ENCODE assay signal across 9 cellular contexts in the genomic region with DNA sequence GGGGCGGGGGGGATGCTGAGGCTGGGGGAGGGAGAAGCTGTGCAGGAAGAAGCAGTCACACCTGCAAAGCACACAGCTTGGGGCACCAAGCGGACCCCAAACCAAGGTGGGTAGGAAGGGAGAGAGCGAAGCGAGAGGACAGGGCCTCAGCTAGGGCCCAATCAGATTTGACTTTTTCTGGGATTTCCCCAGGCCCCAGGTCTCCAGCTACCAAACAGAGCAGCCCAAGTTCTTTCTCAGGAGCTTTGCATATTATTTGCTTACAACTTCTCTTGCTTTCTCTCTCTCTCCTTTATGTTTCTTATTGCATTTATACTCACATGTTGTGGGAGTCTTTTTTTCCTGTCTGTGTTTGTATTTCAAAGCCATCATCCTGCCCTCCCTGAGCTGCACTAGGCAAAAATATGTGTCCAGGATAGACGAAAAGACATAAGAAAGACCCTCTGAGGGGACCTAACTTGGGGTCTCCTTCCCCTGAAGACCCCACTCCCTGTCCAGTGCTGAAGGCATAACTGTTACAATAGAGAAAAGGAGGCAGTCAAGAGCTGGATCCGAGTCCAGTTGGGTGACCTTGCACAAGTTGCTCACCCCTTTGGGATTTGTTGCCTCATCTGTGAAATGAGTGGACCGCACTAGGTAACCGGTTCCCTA. TPM values are rescaled to one million over a fixed set of nuclear protein-coding genes. Genes with fewer than 3 reads are reported as not detected.
DNase-seq lines count a peak whose midpoint lies in the region; ATAC-seq and TF ChIP-seq lines count a peak whose summit lies in the region.
"Had no signal": no experiment of that assay in that cellular context is flagged by ENCODE, and none has a peak within 500 bp of the region (broad histone marks: within the 10 kb centered on the region; RNA-seq: fewer than 3 reads in every experiment).

No MANE protein-coding gene starts in this region.

- H3K4me1 ChIP-seq in neural progenitor cell, result no peaks in the 10 kb centered on the region
- H3K4me1 ChIP-seq in SK-N-SH (ENCODE audit: control insufficient read depth in 1 of 2, insufficient read depth in 2 of 2, low read depth in 1 of 2, low read length in 1 of 2), result peaks cover 9 to 17% of the 10 kb centered on the region in 2 experiments; a peak in 3 of 4 replicates

- H2AFZ ChIP-seq in neural progenitor cell (replicated peaks) (no peak overlapping the region), SK-N-SH (ENCODE audit: low read depth) (no peak overlapping the region)

- POLR2A ChIA-PET in RWPE1 (lab: Yijun Ruan, JAX; ENCODE audit: low non-redundant PET), result interaction anchor here (0.7 to 3.1 kb wide), 3 partner anchors 10 to 143 kb away, joined by 3 to 14 read pairs (median 5); a partner anchor contains a TSS
- POLR2A ChIA-PET in SK-N-SH (lab: Yijun Ruan, JAX), result no interaction called here

- ATAC-seq in HG02678 (IDR thresholded peaks at IDR 0.05; ENCODE audit: unreplicated experiment), result peak; percentile 35
- ATAC-seq in stimulated activated naive B cell treated with anti-CD40 and anti-IgM and Interleukin-4, amounts not matched to agents 10 μg/mL and 1 μg/mL and 100 μg/mL, for 72 hours (replicated peaks), result peak; percentile 22 to 42

- H3K4me2 ChIP-seq in neural progenitor cell, result no peak overlapping the region
- H3K4me2 ChIP-seq in SK-N-SH, result no peak overlapping the region

- DNase-seq in activated CD8-positive, alpha-beta memory T cell treated with anti-CD3 and anti-CD28 coated beads for 24 hours, result peak; percentile 61
- DNase-seq in activated CD8-positive, alpha-beta memory T cell treated with anti-CD3 and anti-CD28 coated beads, Interleukin-2, amount 50 U/mL, for 48 hours, result no peak
- no peak for DNase-seq in RWPE1 (ENCODE audit: low spot score)
- peak; percentile 48 for DNase-seq in stimulated activated naive B cell treated with anti-CD40 and anti-IgM and Interleukin-4, amounts not matched to agents 10 μg/mL and 1 μg/mL and 100 μg/mL, for 72 hours
- no peak for DNase-seq in amniotic stem cell (lab: John Stamatoyannopoulos, UW)
- no peak for DNase-seq in neural progenitor cell (ENCODE audit: low spot score)
- DNase-seq in SK-N-SH, result no peak
- DNase-seq: brain microvascular endothelial cell had no signal

- no peaks in the 10 kb centered on the region for H3F3A ChIP-seq in neural progenitor cell (ENCODE audit: low read depth)
- H3F3A ChIP-seq in SK-N-SH (replicated peaks; ENCODE audit: insufficient read depth), result peaks cover 4% of the 10 kb centered on the region

- WGBS in SK-N-SH (ENCODE audit: low lambda C conversion rate), result 69% methylated on average over 5 of the region's 8 CpGs

- peak overlapping the region; percentile 96 for H3K27ac Mint-ChIP-seq in stimulated activated naive B cell treated with anti-CD40 and anti-IgM and Interleukin-4, amounts not matched to agents 10 μg/mL and 1 μg/mL and 100 μg/mL, for 72 hours
- no peak overlapping the region for H3K27ac Mint-ChIP-seq in neural progenitor cell

- H3K36me3 Mint-ChIP-seq in stimulated activated naive B cell treated with anti-CD40 and anti-IgM and Interleukin-4, amounts not matched to agents 10 μg/mL and 1 μg/mL and 100 μg/mL, for 72 hours, result no peaks in the 10 kb centered on the region
- H3K36me3 Mint-ChIP-seq in neural progenitor cell, result no peaks in the 10 kb centered on the region

- no peaks in the 10 kb centered on the region for H3K27me3 Mint-ChIP-seq in stimulated activated naive B cell treated with anti-CD40 and anti-IgM and Interleukin-4, amounts not matched to agents 10 μg/mL and 1 μg/mL and 100 μg/mL, for 72 hours
- no peaks in the 10 kb centered on the region for H3K27me3 Mint-ChIP-seq in neural progenitor cell (ENCODE audit: insufficient read depth, low read depth)

- TF ChIP-seq CTCF in RWPE1 (conservative IDR thresholded peaks at IDR 0.05; ENCODE audit: low read depth) (no peak), neural progenitor cell (IDR thresholded peaks at IDR 0.05) (no peak), SK-N-SH (IDR thresholded peaks at IDR 0.05) (no peak)

- H3K9ac ChIP-seq in neural progenitor cell (no peak overlapping the region), SK-N-SH (no peak overlapping the region)

- H3K36me3 ChIP-seq in neural progenitor cell (no peaks in the 10 kb centered on the region), SK-N-SH (replicated peaks in 1 of 2; ENCODE audit: control insufficient read depth in 1 of 2, insufficient read depth in 2 of 2, low read length in 1 of 2) (no peaks in the 10 kb centered on the region)
- H3K36me3 ChIP-seq: brain microvascular endothelial cell had no signal

- H3K9me2 ChIP-seq in SK-N-SH, result no peaks in the 10 kb centered on the region

- H3K79me2 ChIP-seq in neural progenitor cell (ENCODE audit: low read depth) (no peaks in the 10 kb centered on the region), SK-N-SH (ENCODE audit: insufficient read depth) (no peaks in the 10 kb centered on the region)

- no peak for TF ChIP-seq RAD21 in SK-N-SH (IDR thresholded peaks at IDR 0.05; ENCODE audit: low read length)

- H3K9me3 Mint-ChIP-seq in stimulated activated naive B cell treated with anti-CD40 and anti-IgM and Interleukin-4, amounts not matched to agents 10 μg/mL and 1 μg/mL and 100 μg/mL, for 72 hours, result no peaks in the 10 kb centered on the region
- H3K9me3 Mint-ChIP-seq in neural progenitor cell, result no peaks in the 10 kb centered on the region

- H3K27me3 ChIP-seq in neural progenitor cell, result no peaks in the 10 kb centered on the region
- H3K27me3 ChIP-seq in SK-N-SH (ENCODE audit: insufficient read depth), result no peaks in the 10 kb centered on the region
- H3K27me3 ChIP-seq: brain microvascular endothelial cell had no signal

- H3K4me1 Mint-ChIP-seq in stimulated activated naive B cell treated with anti-CD40 and anti-IgM and Interleukin-4, amounts not matched to agents 10 μg/mL and 1 μg/mL and 100 μg/mL, for 72 hours, result peaks cover 56 to 77% of the 10 kb centered on the region in 2 donors
- peaks cover 24% of the 10 kb centered on the region for H3K4me1 Mint-ChIP-seq in neural progenitor cell

- CTCF ChIA-PET in RWPE1 (lab: Yijun Ruan, JAX), result interaction anchor here (0.9 to 2.6 kb wide), 7 partner anchors 10 to 150 kb away, joined by 3 to 18 read pairs (median 5); no protein-coding TSS in a partner anchor
- CTCF ChIA-PET in SK-N-SH (lab: Yijun Ruan, JAX), result interaction anchor here (0.7 to 5.8 kb wide), 21 partner anchors 10 to 192 kb away, joined by 3 to 112 read pairs (median 5); no protein-coding TSS in a partner anchor

- H3K27ac ChIP-seq in RWPE1, result peak overlapping the region; percentile 83
- H3K27ac ChIP-seq in neural progenitor cell, result no peak overlapping the region
- no peak overlapping the region for H3K27ac ChIP-seq in SK-N-SH (ENCODE audit: low read depth in 2 of 2, low read length in 1 of 2)

- H3K4me3 Mint-ChIP-seq in stimulated activated naive B cell treated with anti-CD40 and anti-IgM and Interleukin-4, amounts not matched to agents 10 μg/mL and 1 μg/mL and 100 μg/mL, for 72 hours, result peak overlapping the region; percentile 60 to 67
- H3K4me3 Mint-ChIP-seq in neural progenitor cell, result no peak overlapping the region

- H4K20me1 ChIP-seq in neural progenitor cell (ENCODE audit: low read depth), result no peaks in the 10 kb centered on the region
- no peaks in the 10 kb centered on the region for H4K20me1 ChIP-seq in SK-N-SH (ENCODE audit: insufficient read depth)

- TF ChIP-seq EP300 in SK-N-SH (IDR thresholded peaks at IDR 0.05; ENCODE audit: borderline replicate concordance in 1 of 2, low read depth in 1 of 2, low read length in 1 of 2), result no peak

- H3K9me3 ChIP-seq in neural progenitor cell (ENCODE audit: low read depth) (no peaks in the 10 kb centered on the region), SK-N-SH (no peaks in the 10 kb centered on the region; the same call in 1 of the 2 replicates)

- H3K4me3 ChIP-seq in neural progenitor cell, result no peak overlapping the region
- H3K4me3 ChIP-seq in SK-N-SH (ENCODE audit: low read depth in 2 of 2, low read length in 1 of 2), result no peak overlapping the region

TF ChIP-seq in SK-N-SH, 30 proteins besides CTCF, POLR2A, EP300 and RAD21:
- no peak for TF ChIP-seq JUND (IDR thresholded peaks at IDR 0.05)
- no peak for TF ChIP-seq SIN3A (IDR thresholded peaks at IDR 0.05; ENCODE audit: borderline replicate concordance, low read depth, low read length)
- no peak for TF ChIP-seq FOXJ3 (CRISPR knock-in tag; IDR thresholded peaks at IDR 0.05)
- no peak for TF ChIP-seq YY1 (IDR thresholded peaks at IDR 0.05; ENCODE audit: low read depth)
- TF ChIP-seq GATA2 (CRISPR knock-in tag; IDR thresholded peaks at IDR 0.05), result no peak
- TF ChIP-seq CHD2 (IDR thresholded peaks at IDR 0.05; ENCODE audit: low read length, partially characterized antibody), result no peak

RNA-seq across cellular contexts. Expression of a gene that starts 50.6 kb away (rescaled TPM):
- 11.7 and 18.1 TPM in 2 replicates for total RNA-seq in neural progenitor cell (ENCODE audit: low replicate concordance)
- polyA plus RNA-seq in SK-N-SH (2012; rRNA removed), result 13.3 and 14.2 TPM in 2 replicates
- 15.5 and 22.5 TPM in 2 replicates for polyA plus RNA-seq in SK-N-SH (2012; cell fraction: cytosol; rRNA removed)
- polyA plus RNA-seq in SK-N-SH (2012; cell fraction: nucleus; rRNA removed), result 8.8 and 15.4 TPM in 2 replicates

Comparison
In these comparisons a context has a peak if more than half of its experiments do, and no peak if none do; other contexts are left out.
1. DNase-seq: peak in activated CD8-positive, alpha-beta memory T cell treated with anti-CD3 and anti-CD28 coated beads for 24 hours (single experiment) and stimulated activated naive B cell treated with anti-CD40 and anti-IgM and Interleukin-4, amounts not matched to agents 10 μg/mL and 1 μg/mL and 100 μg/mL, for 72 hours (single experiment); none in activated CD8-positive, alpha-beta memory T cell treated with anti-CD3 and anti-CD28 coated beads, Interleukin-2, amount 50 U/mL, for 48 hours (single experiment), RWPE1 (single experiment), amniotic stem cell (single experiment), neural progenitor cell (single experiment) and SK-N-SH (single experiment).